Comparison of ENCODE assay signal across 14 cellular contexts in genomic region chr4:27692868-27693634, GRCh38.
DNase-seq lines count a peak whose midpoint lies in the region; ATAC-seq and TF ChIP-seq lines count a peak whose summit lies in the region.
"Had no signal": no experiment of that assay in that cellular context is flagged by ENCODE, and none has a peak within 500 bp of the region (broad histone marks: within the 10 kb centered on the region; RNA-seq: fewer than 3 reads in every experiment).

No MANE protein-coding gene starts in this region.

- H3K4me1 Mint-ChIP-seq in activated naive CD8-positive, alpha-beta T cell treated with anti-CD3 and anti-CD28 coated beads, Interleukin-2, amount 50 U/mL, for 24 hours = no peaks in the 10 kb centered on the region
- H3K4me1 Mint-ChIP-seq: IgD-negative memory B cell had no signal

- no peaks in the 10 kb centered on the region for H3K79me2 ChIP-seq in OCI-LY3 (ENCODE audit: low read length)

- H3K27me3 ChIP-seq in OCI-LY3 (ENCODE audit: low read depth, low read length) = no peaks in the 10 kb centered on the region
- H3K27me3 ChIP-seq: SJCRH30 had no signal

- H3K4me1 ChIP-seq in OCI-LY3 (ENCODE audit: low read length) = peaks cover 16% of the 10 kb centered on the region
- H3K4me1 ChIP-seq: SJCRH30 had no signal

- no peaks in the 10 kb centered on the region for H3K27me3 Mint-ChIP-seq in activated naive CD8-positive, alpha-beta T cell treated with anti-CD3 and anti-CD28 coated beads, Interleukin-2, amount 50 U/mL, for 24 hours
- H3K27me3 Mint-ChIP-seq: IgD-negative memory B cell had no signal

- no peak overlapping the region for H3K4me3 Mint-ChIP-seq in activated naive CD8-positive, alpha-beta T cell treated with anti-CD3 and anti-CD28 coated beads, Interleukin-2, amount 50 U/mL, for 24 hours
- H3K4me3 Mint-ChIP-seq: IgD-negative memory B cell had no signal

- no peaks in the 10 kb centered on the region for H3K36me3 Mint-ChIP-seq in activated naive CD8-positive, alpha-beta T cell treated with anti-CD3 and anti-CD28 coated beads, Interleukin-2, amount 50 U/mL, for 24 hours (ENCODE audit: low read depth)
- H3K36me3 Mint-ChIP-seq: IgD-negative memory B cell had no signal

- H3K9ac ChIP-seq in OCI-LY3 (ENCODE audit: low read length) = no peak overlapping the region

- no peaks in the 10 kb centered on the region for H3K9me3 ChIP-seq in OCI-LY3 (ENCODE audit: insufficient read depth, low read length)
- H3K9me3 ChIP-seq: SJCRH30 had no signal

- ATAC-seq in GM18907 (IDR thresholded peaks at IDR 0.05; ENCODE audit: unreplicated experiment) (peak; percentile 13), HG02885 (IDR thresholded peaks at IDR 0.05; ENCODE audit: poor library complexity, unreplicated experiment) (peak; percentile 7), omental fat pad (ENCODE audit: low FRiP score) (peak; percentile 82), GM21737 (IDR thresholded peaks at IDR 0.05; ENCODE audit: unreplicated experiment) (no peak)
- no peak for ATAC-seq in activated naive CD8-positive, alpha-beta T cell treated with anti-CD3 and anti-CD28 coated beads, Interleukin-2, amount 50 U/mL, for 24 hours

- no peak overlapping the region for H3K27ac Mint-ChIP-seq in activated naive CD8-positive, alpha-beta T cell treated with anti-CD3 and anti-CD28 coated beads, Interleukin-2, amount 50 U/mL, for 24 hours
- H3K27ac Mint-ChIP-seq: IgD-negative memory B cell had no signal

- no peaks in the 10 kb centered on the region for H4K20me1 ChIP-seq in OCI-LY3 (ENCODE audit: insufficient read depth, low read length)

- H3K27ac ChIP-seq in OCI-LY3 (ENCODE audit: low read length) = no peak overlapping the region
- H3K27ac ChIP-seq: C4-2B, HL-60, RWPE1, SJCRH30 had no signal

- H3K4me3 ChIP-seq in OCI-LY3 (ENCODE audit: low read length) = no peak overlapping the region
- H3K4me3 ChIP-seq: SJCRH30 had no signal

- peaks cover 19% of the 10 kb centered on the region for H3K9me3 Mint-ChIP-seq in activated naive CD8-positive, alpha-beta T cell treated with anti-CD3 and anti-CD28 coated beads, Interleukin-2, amount 50 U/mL, for 24 hours

- H3K4me2 ChIP-seq in OCI-LY3 (ENCODE audit: low read length) = peak overlapping the region; percentile 32

- H3K36me3 ChIP-seq in OCI-LY3 (replicated peaks; ENCODE audit: low read depth, low read length) = no peaks in the 10 kb centered on the region
- H3K36me3 ChIP-seq: SJCRH30 had no signal

- DNase-seq in omental fat pad (ENCODE audit: low spot score) = no peak
- no peak for DNase-seq in activated naive CD8-positive, alpha-beta T cell treated with anti-CD3 and anti-CD28 coated beads, Interleukin-2, amount 50 U/mL, for 24 hours
- DNase-seq in stimulated activated CD4-positive, alpha-beta T cell treated with anti-CD3 and anti-CD28 coated beads, Interleukin-2, amount 100 ng/mL, for 24 hours = no peak
- DNase-seq: NCI-H187 treated with DMSO at 0.1 percent for 48 hours, NCI-H446 treated with DMSO at 0.1 percent for 48 hours had no signal

- peak overlapping the region; percentile 62; the same call in 1 of the 2 replicates for H2AFZ ChIP-seq in OCI-LY3 (ENCODE audit: low read depth, low read length)

- TF ChIP-seq CTCF in OCI-LY3 (IDR thresholded peaks at IDR 0.05; ENCODE audit: low read depth, low read length) (no peak), omental fat pad (IDR thresholded peaks at IDR 0.05) (no peak)

Comparison
In these comparisons a context has a peak if more than half of its experiments do, and no peak if none do; other contexts are left out.
1. ATAC-seq: peak in GM18907 (single experiment), HG02885 (single experiment) and omental fat pad (single experiment); none in activated naive CD8-positive, alpha-beta T cell treated with anti-CD3 and anti-CD28 coated beads, Interleukin-2, amount 50 U/mL, for 24 hours (single experiment) and GM21737 (single experiment).